12 cellular contexts compared by ENCODE assay signal in genomic region chr10:23171232-23171876, GRCh38. TPM values are rescaled to one million over a fixed set of nuclear protein-coding genes. Genes with fewer than 3 reads are reported as not detected.
A peak's percentile ranks its signal among the peaks of the same experiment; 100 is the strongest.
DNase-seq lines count a peak whose midpoint lies in the region; ATAC-seq and TF ChIP-seq lines count a peak whose summit lies in the region.
"Had no signal": no experiment of that assay in that cellular context is flagged by ENCODE, and none has a peak within 500 bp of the region (broad histone marks: within the 10 kb centered on the region; RNA-seq: fewer than 3 reads in every experiment).

No MANE protein-coding gene starts in this region.

- no peak overlapping the region for H2AFZ ChIP-seq in PC-3 (ENCODE audit: low read length)

- H3K4me1 Mint-ChIP-seq in endodermal cell, result peaks cover 5% of the 10 kb centered on the region
- H3K4me1 Mint-ChIP-seq in activated T-cell treated with anti-CD3 and anti-CD28 coated beads, Interleukin-2, amount 50 U/mL, for 72 hours (ENCODE audit: low read depth), result peaks cover 8% of the 10 kb centered on the region

- ATAC-seq in PC-3, result no peak
- ATAC-seq in activated T-cell treated with anti-CD3 and anti-CD28 coated beads, Interleukin-2, amount 50 U/mL, for 72 hours (replicated peaks in 1 of 2), result no peak

- H3K4me3 ChIP-seq in PC-3 (ENCODE audit: low read length) (no peak overlapping the region), endodermal cell (ENCODE audit: low read length) (no peak overlapping the region)

- no TSS peak for BruUV-seq in PC-3 (replicated peaks; lab: Mats Ljungman, UMichigan)

- no peak overlapping the region for H3K4me3 Mint-ChIP-seq in endodermal cell
- H3K4me3 Mint-ChIP-seq in activated T-cell treated with anti-CD3 and anti-CD28 coated beads, Interleukin-2, amount 50 U/mL, for 72 hours, result no peak overlapping the region

- peaks cover 96% of the 10 kb centered on the region for H3K27me3 Mint-ChIP-seq in endodermal cell (ENCODE audit: insufficient read depth)
- peaks cover 66% of the 10 kb centered on the region for H3K27me3 Mint-ChIP-seq in activated T-cell treated with anti-CD3 and anti-CD28 coated beads, Interleukin-2, amount 50 U/mL, for 72 hours (ENCODE audit: low read depth)

- H3K4me2 ChIP-seq in PC-3 (ENCODE audit: low read length), result no peak overlapping the region

- H3K27ac ChIP-seq in PC-3 (ENCODE audit: low read length), result no peak overlapping the region
- H3K27ac ChIP-seq in endodermal cell (ENCODE audit: low read depth, low read length), result no peak overlapping the region

- H3K36me3 Mint-ChIP-seq in endodermal cell (ENCODE audit: low read depth), result no peaks in the 10 kb centered on the region
- H3K36me3 Mint-ChIP-seq in activated T-cell treated with anti-CD3 and anti-CD28 coated beads, Interleukin-2, amount 50 U/mL, for 72 hours (ENCODE audit: insufficient read depth in 2 of 2), result no peaks in the 10 kb centered on the region

- TF ChIP-seq CTCF in PC-3 (conservative IDR thresholded peaks at IDR 0.05; ENCODE audit: low read depth, low read length), result no peak
- TF ChIP-seq CTCF in endodermal cell (conservative IDR thresholded peaks at IDR 0.05), result no peak

- peak; percentile 62 for DNase-seq in ELF-1 (ENCODE audit: low read depth, low spot score)
- DNase-seq in PC-3, result peak; percentile 35
- peak; percentile 91 for DNase-seq in endodermal cell
- DNase-seq in mucosa of gallbladder (ENCODE audit: low spot score), result peak; percentile 24
- DNase-seq in middle frontal gyrus (ENCODE audit: extremely low spot score, low spot score), result no peak
- DNase-seq in SHP77 (lab: John Stamatoyannopoulos, UW), result no peak
- no peak for DNase-seq in NCI-H82 (lab: John Stamatoyannopoulos, UW)
- DNase-seq in activated T-cell treated with anti-CD3 and anti-CD28 coated beads, Interleukin-2, amount 50 U/mL, for 72 hours, result no peak
- DNase-seq: activated T-cell treated with anti-CD3 and anti-CD28 coated beads for 4 hours; effector CD8-positive, alpha-beta T cell; NCI-H510A treated with DMSO at 0.1 percent for 48 hours had no signal

- no peaks in the 10 kb centered on the region for H4K20me1 ChIP-seq in PC-3 (ENCODE audit: low read length)

- H3K9me3 Mint-ChIP-seq in endodermal cell, result no peaks in the 10 kb centered on the region
- H3K9me3 Mint-ChIP-seq in activated T-cell treated with anti-CD3 and anti-CD28 coated beads, Interleukin-2, amount 50 U/mL, for 72 hours, result no peaks in the 10 kb centered on the region

- H3K27ac Mint-ChIP-seq in endodermal cell, result no peak overlapping the region
- no peak overlapping the region for H3K27ac Mint-ChIP-seq in activated T-cell treated with anti-CD3 and anti-CD28 coated beads, Interleukin-2, amount 50 U/mL, for 72 hours

- intact Hi-C loops in PC-3 (cut with micrococcal nuclease), result no loop called here

- H3K4me1 ChIP-seq in PC-3 (ENCODE audit: insufficient read depth, low read length) (no peaks in the 10 kb centered on the region), endodermal cell (ENCODE audit: control insufficient read depth, insufficient read depth, low read length) (no peaks in the 10 kb centered on the region)

- H3K36me3 ChIP-seq in PC-3 (ENCODE audit: low read depth, low read length) (no peaks in the 10 kb centered on the region), endodermal cell (ENCODE audit: control insufficient read depth, insufficient read depth, low read length) (no peaks in the 10 kb centered on the region)

- no peaks in the 10 kb centered on the region for H3K9me3 ChIP-seq in PC-3 (ENCODE audit: low read length)
- no peaks in the 10 kb centered on the region for H3K9me3 ChIP-seq in endodermal cell (ENCODE audit: control insufficient read depth, low read length)

- CTCF ChIA-PET in PC-3 (lab: Charles Lee), result no interaction called here

- H3K9ac ChIP-seq in PC-3 (ENCODE audit: low read length), result no peak overlapping the region
- H3K9ac ChIP-seq in endodermal cell (ENCODE audit: extremely low read depth, low read length, poor library complexity, severe bottlenecking), result no peak overlapping the region

- 11 to 19% methylated on average over 9 to 26 of the region's 26 CpGs for WGBS in endodermal cell (ENCODE audit: insufficient coverage in 1 of 2, insufficient read length in 1 of 2), 2 experiments

- POLR2A ChIA-PET in PC-3 (lab: Charles Lee; ENCODE audit: unreplicated experiment), result interaction anchor here (0.6 kb wide), 1 partner anchor 490 kb away, joined by 8 read pairs; no protein-coding TSS in a partner anchor

- H3K27me3 ChIP-seq in PC-3 (ENCODE audit: low read length), result peaks cover 25% of the 10 kb centered on the region
- H3K27me3 ChIP-seq in endodermal cell (ENCODE audit: control insufficient read depth, insufficient read depth, low read length, poor library complexity, severe bottlenecking), result peaks cover 100% of the 10 kb centered on the region

- H3F3A ChIP-seq in PC-3 (ENCODE audit: low read length, unreplicated experiment), result no peaks in the 10 kb centered on the region

- no peaks in the 10 kb centered on the region for H3K79me2 ChIP-seq in PC-3 (ENCODE audit: low read length)

- no peaks in the 10 kb centered on the region for H3K9me2 ChIP-seq in PC-3 (replicated peaks; ENCODE audit: low read length)

RNA-seq across cellular contexts. Expression of gene PTF1A, which starts 20.8 kb away (rescaled TPM):
- total RNA-seq in PC-3 (2014; rRNA removed), result not detected in 2 replicates
- not detected for total RNA-seq in endodermal cell
- polyA plus RNA-seq in endodermal cell (2013, experiment 1 of 2), result 8.0 TPM
- 5.5 TPM for polyA plus RNA-seq in endodermal cell (2013, experiment 2 of 2)
- not detected for total RNA-seq in mucosa of gallbladder
- total RNA-seq in activated T-cell treated with anti-CD3 and anti-CD28 coated beads, Interleukin-2, amount 50 U/mL, for 72 hours, result not detected
- total RNA-seq: skeletal muscle tissue had no signal

Comparison
In these comparisons a context has a peak if more than half of its experiments do, and no peak if none do; other contexts are left out.
1. DNase-seq: peak in ELF-1 (single experiment), PC-3 (single experiment), endodermal cell (single experiment) and mucosa of gallbladder (single experiment); none in middle frontal gyrus (single experiment), SHP77 (0 of 2), NCI-H82 (single experiment) and activated T-cell treated with anti-CD3 and anti-CD28 coated beads, Interleukin-2, amount 50 U/mL, for 72 hours (0 of 2).